In genomic region chr3:132253262-132253878, GRCh38 we compare ENCODE assay signal across 8 cellular contexts.
DNase-seq lines count a peak whose midpoint lies in the region; TF ChIP-seq lines count a peak whose summit lies in the region.

No MANE protein-coding gene starts in this region.

- POLR2A ChIA-PET in SK-N-SH (lab: Yijun Ruan, JAX), result no interaction called here

- H3K4me1 Mint-ChIP-seq in activated T-cell treated with anti-CD3 and anti-CD28 coated beads, Interleukin-2, amount 50 U/mL, for 24 hours (ENCODE audit: low read depth), result no peaks in the 10 kb centered on the region

- H3K27me3 ChIP-seq in Karpas-422 (ENCODE audit: low read length) (no peaks in the 10 kb centered on the region), SK-N-SH (ENCODE audit: insufficient read depth) (no peaks in the 10 kb centered on the region)
- H3K27me3 ChIP-seq in effector memory CD4-positive, alpha-beta T cell (replicated peaks; ENCODE audit: control insufficient read depth, insufficient read depth, low read length, poor library complexity, severe bottlenecking), result no peaks in the 10 kb centered on the region

- no peak overlapping the region for H3K4me3 ChIP-seq in Karpas-422 (ENCODE audit: low read length)
- peak overlapping the region in 1 of 2 experiments; percentile 10; a peak in 1 of 4 replicates for H3K4me3 ChIP-seq in SK-N-SH (ENCODE audit: low read depth in 2 of 2, low read length in 1 of 2)
- no peak overlapping the region for H3K4me3 ChIP-seq in fibroblast of villous mesenchyme (ENCODE audit: low read depth, low read length)
- H3K4me3 ChIP-seq in effector memory CD4-positive, alpha-beta T cell (ENCODE audit: insufficient read depth, low read depth, low read length, poor library complexity, severe bottlenecking), result no peak overlapping the region

- H3K4me2 ChIP-seq in Karpas-422 (ENCODE audit: low read depth, low read length, poor library complexity, severe bottlenecking) (no peak overlapping the region), SK-N-SH (no peak overlapping the region)

- no peak overlapping the region for H3K4me3 Mint-ChIP-seq in activated T-cell treated with anti-CD3 and anti-CD28 coated beads, Interleukin-2, amount 50 U/mL, for 24 hours

- H3K9me3 Mint-ChIP-seq in activated T-cell treated with anti-CD3 and anti-CD28 coated beads, Interleukin-2, amount 50 U/mL, for 24 hours, result no peaks in the 10 kb centered on the region

- H3K9me2 ChIP-seq in Karpas-422 (replicated peaks; ENCODE audit: insufficient read depth, low read length) (no peaks in the 10 kb centered on the region), SK-N-SH (no peaks in the 10 kb centered on the region)

- peak; percentile 82 to 88 for DNase-seq in AML-193 (lab: John Stamatoyannopoulos, UW)
- peak; percentile 83 for DNase-seq in Karpas-422
- peak; percentile 45 for DNase-seq in SK-N-SH
- peak; percentile 77 for DNase-seq in fibroblast of villous mesenchyme (ENCODE audit: low read depth)
- peak; percentile 66 for DNase-seq in pons (ENCODE audit: low spot score)
- no peak for DNase-seq in activated T-cell treated with anti-CD3 and anti-CD28 coated beads, Interleukin-2, amount 50 U/mL, for 24 hours
- DNase-seq in effector memory CD4-positive, alpha-beta T cell, result no peak

- H3K27ac Mint-ChIP-seq in activated T-cell treated with anti-CD3 and anti-CD28 coated beads, Interleukin-2, amount 50 U/mL, for 24 hours, result no peak overlapping the region

- TF ChIP-seq EP300 in SK-N-SH (IDR thresholded peaks at IDR 0.05; ENCODE audit: borderline replicate concordance in 1 of 2, low read depth in 1 of 2, low read length in 1 of 2), result no peak

- TF ChIP-seq CTCF in GM12873 (IDR thresholded peaks at IDR 0.05; ENCODE audit: insufficient read depth, low read depth, low read length, missing control alignments) (peak; percentile 65), SK-N-SH (IDR thresholded peaks at IDR 0.05) (peak; percentile 86), fibroblast of villous mesenchyme (IDR thresholded peaks at IDR 0.05; ENCODE audit: insufficient read depth, low read depth, low read length) (peak; percentile 86)

- peak; percentile 76 for TF ChIP-seq RAD21 in SK-N-SH (IDR thresholded peaks at IDR 0.05; ENCODE audit: low read length)

- H3K27me3 Mint-ChIP-seq in activated T-cell treated with anti-CD3 and anti-CD28 coated beads, Interleukin-2, amount 50 U/mL, for 24 hours, result peaks cover 6% of the 10 kb centered on the region

- CTCF ChIA-PET in SK-N-SH (lab: Yijun Ruan, JAX), result interaction anchor here (8.3 kb wide), 1 partner anchor 90 kb away, joined by 98 read pairs; no protein-coding TSS in a partner anchor

- H3K79me2 ChIP-seq in Karpas-422 (ENCODE audit: low read length) (no peaks in the 10 kb centered on the region), SK-N-SH (ENCODE audit: insufficient read depth) (no peaks in the 10 kb centered on the region)

- no peak overlapping the region for H2AFZ ChIP-seq in Karpas-422 (ENCODE audit: low read length)
- no peak overlapping the region for H2AFZ ChIP-seq in SK-N-SH (ENCODE audit: low read depth)

- H3K27ac ChIP-seq in Karpas-422 (ENCODE audit: low read length) (no peak overlapping the region), SK-N-SH (ENCODE audit: low read depth in 2 of 2, low read length in 1 of 2) (no peak overlapping the region)
- no peak overlapping the region for H3K27ac ChIP-seq in effector memory CD4-positive, alpha-beta T cell (ENCODE audit: insufficient read depth, low read length, poor library complexity, severe bottlenecking)

- WGBS in SK-N-SH (ENCODE audit: low lambda C conversion rate), result 6% methylated on average over 4 of the region's 4 CpGs

- H3K9ac ChIP-seq in Karpas-422 (ENCODE audit: low read length) (no peak overlapping the region), SK-N-SH (no peak overlapping the region)

- H3K36me3 ChIP-seq in Karpas-422 (ENCODE audit: insufficient read depth, low read length) (no peaks in the 10 kb centered on the region), SK-N-SH (replicated peaks in 1 of 2; ENCODE audit: control insufficient read depth in 1 of 2, insufficient read depth in 2 of 2, low read length in 1 of 2) (no peaks in the 10 kb centered on the region)
- H3K36me3 ChIP-seq in effector memory CD4-positive, alpha-beta T cell (ENCODE audit: control insufficient read depth, insufficient read depth, low read length), result no peaks in the 10 kb centered on the region

- H3K9me3 ChIP-seq in Karpas-422 (ENCODE audit: low read length) (no peaks in the 10 kb centered on the region), SK-N-SH (no peaks in the 10 kb centered on the region)
- no peaks in the 10 kb centered on the region for H3K9me3 ChIP-seq in effector memory CD4-positive, alpha-beta T cell (ENCODE audit: control insufficient read depth, low read length)

- no peaks in the 10 kb centered on the region for H3F3A ChIP-seq in SK-N-SH (replicated peaks; ENCODE audit: insufficient read depth)

- no peaks in the 10 kb centered on the region for H4K20me1 ChIP-seq in Karpas-422 (ENCODE audit: insufficient read depth, low read depth, low read length)
- no peaks in the 10 kb centered on the region for H4K20me1 ChIP-seq in SK-N-SH (ENCODE audit: insufficient read depth)

- H3K4me1 ChIP-seq in Karpas-422 (ENCODE audit: low read length) (no peaks in the 10 kb centered on the region), SK-N-SH (ENCODE audit: control insufficient read depth in 1 of 2, insufficient read depth in 2 of 2, low read depth in 1 of 2, low read length in 1 of 2) (no peaks in the 10 kb centered on the region; a peak in 1 of 4 replicates)
- H3K4me1 ChIP-seq in effector memory CD4-positive, alpha-beta T cell (ENCODE audit: control insufficient read depth, insufficient read depth, low read length, poor library complexity, severe bottlenecking), result no peaks in the 10 kb centered on the region

- no peaks in the 10 kb centered on the region for H3K36me3 Mint-ChIP-seq in activated T-cell treated with anti-CD3 and anti-CD28 coated beads, Interleukin-2, amount 50 U/mL, for 24 hours (ENCODE audit: low read depth)

TF ChIP-seq in SK-N-SH, 30 proteins besides CTCF, POLR2A, EP300 and RAD21:
- TF ChIP-seq RFX5 (IDR thresholded peaks at IDR 0.05; ENCODE audit: low read length), result no peak
- no peak for TF ChIP-seq USF2 (IDR thresholded peaks at IDR 0.05; ENCODE audit: borderline replicate concordance, low read depth, low read length)
- no peak for TF ChIP-seq ZBTB33 (IDR thresholded peaks at IDR 0.05; ENCODE audit: borderline replicate concordance, low read depth)
- TF ChIP-seq TEAD4 (IDR thresholded peaks at IDR 0.05; ENCODE audit: borderline replicate concordance, insufficient read depth), result no peak
- no peak for TF ChIP-seq POLR2AphosphoS5 (IDR thresholded peaks at IDR 0.05; ENCODE audit: low read depth, low read length)
- TF ChIP-seq CHD2 (IDR thresholded peaks at IDR 0.05; ENCODE audit: low read length, partially characterized antibody), result no peak
- peak; percentile 37; the same call in 1 of the 2 replicates for TF ChIP-seq SMC3 (IDR thresholded peaks at IDR 0.05; ENCODE audit: low read depth, low read length)
TF ChIP-seq in SK-N-SH: peak in this region for 1.

Comparison
In these comparisons a context has a peak if more than half of its experiments do, and no peak if none do; other contexts are left out.
1. DNase-seq: peak in AML-193 (2 of 2), Karpas-422 (single experiment), SK-N-SH (single experiment), fibroblast of villous mesenchyme (single experiment) and pons (single experiment); none in activated T-cell treated with anti-CD3 and anti-CD28 coated beads, Interleukin-2, amount 50 U/mL, for 24 hours (single experiment) and effector memory CD4-positive, alpha-beta T cell (0 of 3).
2. Peak in every context shown above with its lines, with median percentiles within 50 percentile points of each other: CTCF ChIP-seq.